ENCODE assay signal across 1 cellular context in genomic region chr5:128345247-128345646, GRCh38.
TF ChIP-seq lines count a peak whose summit lies in the region.

No MANE protein-coding gene starts in this region.

TF ChIP-seq in HepG2, 621 proteins besides CTCF, POLR2A, EP300 and RAD21 (continued from another document):
- TF ChIP-seq CSRNP1 (CRISPR knock-in tag; IDR thresholded peaks at IDR 0.05) (no peak), ZBTB21 (CRISPR knock-in tag; IDR thresholded peaks at IDR 0.05) (no peak), MYNN (CRISPR knock-in tag; IDR thresholded peaks at IDR 0.05; ENCODE audit: low read depth) (no peak), RBM39 (IDR thresholded peaks at IDR 0.05; ENCODE audit: low read depth, low read length, poor library complexity, severe bottlenecking) (no peak), ZNF282 (IDR thresholded peaks at IDR 0.05; ENCODE audit: partially characterized antibody) (no peak), SCMH1 (CRISPR knock-in tag; IDR thresholded peaks at IDR 0.05; ENCODE audit: borderline replicate concordance) (no peak), HOXA9 (CRISPR knock-in tag; IDR thresholded peaks at IDR 0.05; ENCODE audit: borderline replicate concordance) (no peak), RARA (CRISPR knock-in tag; IDR thresholded peaks at IDR 0.05) (no peak), ZMAT5 (CRISPR knock-in tag; IDR thresholded peaks at IDR 0.05; ENCODE audit: borderline replicate concordance, low read depth) (no peak), ZNF234 (CRISPR knock-in tag; conservative IDR thresholded peaks at IDR 0.05) (no peak)
TF ChIP-seq in HepG2: peak in this region for 0.
